Comparison of ENCODE assay signal across 1 cellular context in the genomic region with DNA sequence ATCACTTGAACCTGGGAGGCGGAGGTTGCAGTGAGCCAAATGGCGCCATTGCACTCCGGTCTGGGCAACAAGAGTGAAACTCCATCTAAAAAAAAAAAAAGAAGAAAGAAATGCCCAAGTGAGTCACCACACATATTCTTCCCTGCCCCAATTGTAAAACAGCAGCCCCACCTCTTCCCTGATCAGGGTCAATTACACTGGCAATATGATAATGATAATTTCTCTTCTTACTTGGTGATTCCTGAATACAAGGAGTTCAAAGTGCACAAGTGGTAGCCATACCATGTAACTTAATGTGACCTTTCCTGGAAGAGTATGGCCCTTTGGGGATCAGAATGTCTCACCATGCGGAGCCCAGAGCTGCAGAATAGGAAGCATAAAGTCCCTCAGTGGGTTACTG.
TF ChIP-seq lines count a peak whose summit lies in the region.

No MANE protein-coding gene starts in this region.

TF ChIP-seq in IMR-90, 13 proteins besides CTCF, POLR2A, EP300 and RAD21 (continued from another document):
- no peak for TF ChIP-seq NFE2L2 (IDR thresholded peaks at IDR 0.05; ENCODE audit: low read depth, low read length)
